ENCODE assay signal across 1 cellular context in the genomic region with DNA sequence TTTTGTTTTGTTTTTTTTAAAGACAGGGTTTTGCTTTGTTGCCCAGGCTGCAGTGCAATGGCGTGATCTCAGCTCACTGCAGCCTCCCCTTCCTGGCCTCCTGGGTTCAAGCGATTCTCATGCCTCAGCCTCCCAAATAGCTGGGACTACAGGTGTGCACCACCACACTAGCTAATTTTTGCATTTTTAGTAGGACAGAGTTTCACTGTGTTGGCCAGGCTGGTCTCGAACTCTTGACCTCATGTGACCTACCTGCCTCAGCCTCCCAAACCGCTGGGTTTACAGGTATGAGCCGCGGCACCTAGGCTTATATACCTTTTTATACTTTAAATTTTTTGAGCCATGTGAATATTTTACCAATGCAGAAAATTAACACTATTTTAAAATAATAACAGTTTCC.
TF ChIP-seq lines count a peak whose summit lies in the region.

No MANE protein-coding gene starts in this region.

TF ChIP-seq in HepG2, 621 proteins besides CTCF, POLR2A, EP300 and RAD21:
- no peak for TF ChIP-seq ZMYM3 (CRISPR knock-in tag; IDR thresholded peaks at IDR 0.05)
- TF ChIP-seq PRMT3 (CRISPR knock-in tag; IDR thresholded peaks at IDR 0.05; ENCODE audit: borderline replicate concordance, low read depth) = no peak
- TF ChIP-seq ZNF460 (CRISPR knock-in tag; IDR thresholded peaks at IDR 0.05; ENCODE audit: borderline replicate concordance) = peak; percentile 40; the same call in 1 of the 2 replicates
- TF ChIP-seq, protein P1, sequence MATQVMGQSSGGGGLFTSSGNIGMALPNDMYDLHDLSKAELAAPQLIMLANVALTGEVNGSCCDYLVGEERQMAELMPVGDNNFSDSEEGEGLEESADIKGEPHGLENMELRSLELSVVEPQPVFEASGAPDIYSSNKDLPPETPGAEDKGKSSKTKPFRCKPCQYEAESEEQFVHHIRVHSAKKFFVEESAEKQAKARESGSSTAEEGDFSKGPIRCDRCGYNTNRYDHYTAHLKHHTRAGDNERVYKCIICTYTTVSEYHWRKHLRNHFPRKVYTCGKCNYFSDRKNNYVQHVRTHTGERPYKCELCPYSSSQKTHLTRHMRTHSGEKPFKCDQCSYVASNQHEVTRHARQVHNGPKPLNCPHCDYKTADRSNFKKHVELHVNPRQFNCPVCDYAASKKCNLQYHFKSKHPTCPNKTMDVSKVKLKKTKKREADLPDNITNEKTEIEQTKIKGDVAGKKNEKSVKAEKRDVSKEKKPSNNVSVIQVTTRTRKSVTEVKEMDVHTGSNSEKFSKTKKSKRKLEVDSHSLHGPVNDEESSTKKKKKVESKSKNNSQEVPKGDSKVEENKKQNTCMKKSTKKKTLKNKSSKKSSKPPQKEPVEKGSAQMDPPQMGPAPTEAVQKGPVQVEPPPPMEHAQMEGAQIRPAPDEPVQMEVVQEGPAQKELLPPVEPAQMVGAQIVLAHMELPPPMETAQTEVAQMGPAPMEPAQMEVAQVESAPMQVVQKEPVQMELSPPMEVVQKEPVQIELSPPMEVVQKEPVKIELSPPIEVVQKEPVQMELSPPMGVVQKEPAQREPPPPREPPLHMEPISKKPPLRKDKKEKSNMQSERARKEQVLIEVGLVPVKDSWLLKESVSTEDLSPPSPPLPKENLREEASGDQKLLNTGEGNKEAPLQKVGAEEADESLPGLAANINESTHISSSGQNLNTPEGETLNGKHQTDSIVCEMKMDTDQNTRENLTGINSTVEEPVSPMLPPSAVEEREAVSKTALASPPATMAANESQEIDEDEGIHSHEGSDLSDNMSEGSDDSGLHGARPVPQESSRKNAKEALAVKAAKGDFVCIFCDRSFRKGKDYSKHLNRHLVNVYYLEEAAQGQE (IDR thresholded peaks at IDR 0.05; ENCODE audit: borderline replicate concordance in 1 of 2, low read depth in 1 of 2, low read length in 2 of 2) = no peak
TF ChIP-seq in HepG2: peak in this region for 1.
